9 cellular contexts compared by ENCODE assay signal in the genomic region with DNA sequence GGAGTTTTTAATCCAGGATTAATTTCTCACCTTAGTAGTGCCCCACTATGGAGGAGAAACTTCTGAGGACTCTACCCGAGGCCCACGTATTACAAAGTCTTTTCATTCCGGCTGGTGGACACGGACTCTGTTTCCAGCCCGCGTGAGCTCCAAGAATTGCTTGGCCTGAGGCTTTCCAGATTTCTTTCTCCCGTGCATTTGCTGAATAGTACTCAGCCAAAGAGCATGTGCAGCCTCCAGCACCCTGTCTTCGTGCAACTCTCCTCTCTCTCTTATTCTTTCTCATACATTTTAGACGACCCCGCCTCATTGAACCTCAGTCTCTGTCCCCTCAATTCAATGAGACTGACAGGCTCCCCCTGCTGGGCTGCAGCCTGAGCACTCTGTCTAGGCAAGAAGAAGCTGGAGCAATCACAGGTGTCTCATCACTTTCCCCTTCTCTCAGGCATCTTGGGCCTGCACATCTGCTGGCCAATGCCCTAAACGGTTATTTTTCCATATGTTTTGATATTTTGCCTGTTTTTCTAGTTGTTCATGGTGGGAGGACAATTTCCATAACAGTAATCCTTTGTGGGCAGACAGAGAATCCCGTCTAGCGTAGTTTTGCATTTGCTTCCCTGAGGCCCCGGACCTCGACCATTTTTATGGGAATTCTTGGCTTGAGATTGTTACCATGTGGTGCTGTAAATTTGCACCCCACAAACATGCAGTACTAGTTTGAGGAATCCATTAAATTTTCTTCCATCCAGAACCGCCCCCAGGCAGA. TPM values are rescaled to one million over a fixed set of nuclear protein-coding genes. Genes with fewer than 3 reads are reported as not detected.
A peak's percentile ranks its signal among the peaks of the same experiment; 100 is the strongest.
DNase-seq lines count a peak whose midpoint lies in the region; ATAC-seq and TF ChIP-seq lines count a peak whose summit lies in the region.
"Had no signal": no experiment of that assay in that cellular context is flagged by ENCODE, and none has a peak within 500 bp of the region (broad histone marks: within the 10 kb centered on the region; RNA-seq: fewer than 3 reads in every experiment).

No MANE protein-coding gene starts in this region.

- ATAC-seq in GM23338 = peak; percentile 96
- ATAC-seq in thoracic aorta (ENCODE audit: insufficient number of reproducible peaks, low FRiP score, low read depth) = no peak

- intact Hi-C loops in CD4-positive, alpha-beta memory T cell (cut with micrococcal nuclease) = loop anchor here (1.0 to 2.0 kb wide), 7 partner anchors 26 to 183 kb away; a partner anchor contains a TSS

- peak; percentile 63 to 78 (median 66) for DNase-seq in CD4-positive, alpha-beta memory T cell
- DNase-seq in GM23338 (ENCODE audit: low spot score) (peak; percentile 82), NT2/D1 (ENCODE audit: low read depth, low spot score) (peak; percentile 30), activated T-cell treated with anti-CD3 and anti-CD28 coated beads for 48 hours (ENCODE audit: low read depth) (peak; percentile 62), fibroblast of pulmonary artery (ENCODE audit: low read depth) (peak; percentile 49), thoracic aorta (ENCODE audit: low spot score) (peak; percentile 21), NCI-H226 (no peak)

- no peaks in the 10 kb centered on the region for H4K20me1 ChIP-seq in GM23338 (replicated peaks; ENCODE audit: insufficient read depth)

- peak overlapping the region; percentile 91 to 100 (median 98) for H3K27ac Mint-ChIP-seq in CD4-positive, alpha-beta memory T cell
- no peak overlapping the region for H3K27ac Mint-ChIP-seq in GM23338

- H3K9ac ChIP-seq in NT2/D1 (ENCODE audit: insufficient read length, low read depth) = no peak overlapping the region

- no peaks in the 10 kb centered on the region for H3K36me3 ChIP-seq in CD4-positive, alpha-beta memory T cell (ENCODE audit: insufficient read depth, low read length)
- no peaks in the 10 kb centered on the region for H3K36me3 ChIP-seq in GM23338 (ENCODE audit: insufficient read depth)
- no peaks in the 10 kb centered on the region for H3K36me3 ChIP-seq in NT2/D1 (ENCODE audit: insufficient read depth, insufficient read length, low read length)
- H3K36me3 ChIP-seq in neutrophil = no peaks in the 10 kb centered on the region
- H3K36me3 ChIP-seq in thoracic aorta = no peaks in the 10 kb centered on the region
- H3K36me3 ChIP-seq: SJSA1 had no signal

- no peaks in the 10 kb centered on the region for H3K9me2 ChIP-seq in GM23338 (ENCODE audit: insufficient read depth)

- peak overlapping the region in 1 of 2 donors; percentile 53 for H3K4me3 ChIP-seq in CD4-positive, alpha-beta memory T cell (ENCODE audit: low read length in 2 of 2)
- H3K4me3 ChIP-seq in GM23338 (no peak overlapping the region), NT2/D1 (ENCODE audit: insufficient read length, low read depth) (no peak overlapping the region), fibroblast of pulmonary artery (replicated peaks; ENCODE audit: low read depth, low read length) (no peak overlapping the region), neutrophil (ENCODE audit: low read depth in 1 of 2, low read length in 1 of 2) (no peak overlapping the region), thoracic aorta (peak overlapping the region; percentile 52)
- H3K4me3 ChIP-seq: SJSA1 had no signal

- POLR2A ChIA-PET in CD4-positive, alpha-beta memory T cell (lab: Charles Lee; ENCODE audit: partially characterized antibody) = interaction anchor here (0.6 to 8.8 kb wide), 28 partner anchors 9 to 531 kb away, joined by 3 to 223 read pairs (median 18); a partner anchor contains a TSS

- no peaks in the 10 kb centered on the region for H3K27me3 ChIP-seq in CD4-positive, alpha-beta memory T cell (ENCODE audit: insufficient read depth, low read length)
- H3K27me3 ChIP-seq in GM23338 (ENCODE audit: insufficient read depth) (no peaks in the 10 kb centered on the region), NT2/D1 (ENCODE audit: insufficient read depth, insufficient read length) (no peaks in the 10 kb centered on the region), neutrophil (no peaks in the 10 kb centered on the region), thoracic aorta (replicated peaks; ENCODE audit: insufficient read depth) (no peaks in the 10 kb centered on the region)
- H3K27me3 ChIP-seq: SJSA1 had no signal

- peaks cover 67% of the 10 kb centered on the region for H3K4me1 ChIP-seq in CD4-positive, alpha-beta memory T cell (ENCODE audit: insufficient read depth, low read length)
- H3K4me1 ChIP-seq in GM23338 (ENCODE audit: insufficient read depth) (peaks cover 5% of the 10 kb centered on the region), NT2/D1 (ENCODE audit: insufficient read depth, insufficient read length) (no peaks in the 10 kb centered on the region), neutrophil (ENCODE audit: control insufficient read depth in 1 of 2, insufficient read depth in 1 of 2, low read depth in 1 of 2, low read length in 1 of 2) (peaks cover 29 to 68% of the 10 kb centered on the region in 2 experiments), thoracic aorta (ENCODE audit: control insufficient read depth in 1 of 2, low read depth in 2 of 2) (peaks cover 0 to 11% of the 10 kb centered on the region in 2 donors)

- H3K36me3 Mint-ChIP-seq in CD4-positive, alpha-beta memory T cell = peaks cover 2 to 6% of the 10 kb centered on the region in 2 donors
- H3K36me3 Mint-ChIP-seq in GM23338 (ENCODE audit: low read depth) = no peaks in the 10 kb centered on the region; the same call in 2 of the 3 replicates

- H3K27me3 Mint-ChIP-seq in CD4-positive, alpha-beta memory T cell = no peaks in the 10 kb centered on the region
- no peaks in the 10 kb centered on the region for H3K27me3 Mint-ChIP-seq in GM23338 (ENCODE audit: insufficient read depth, low read depth, poor library complexity)

- peak overlapping the region; percentile 93 for H3K27ac ChIP-seq in CD4-positive, alpha-beta memory T cell (ENCODE audit: low read depth, low read length)
- H3K27ac ChIP-seq in GM23338 (ENCODE audit: low read depth) (no peak overlapping the region), neutrophil (no peak overlapping the region), thoracic aorta (no peak overlapping the region)
- H3K27ac ChIP-seq: SJSA1 had no signal

- CTCF ChIA-PET in CD4-positive, alpha-beta memory T cell (lab: Charles Lee; ENCODE audit: partially characterized antibody) = interaction anchor here (0.6 to 12.5 kb wide), 57 partner anchors 10 to 543 kb away, joined by 3 to 651 read pairs (median 4); a partner anchor contains a TSS

- peak overlapping the region; percentile 83; the same call in 1 of the 2 replicates for H2AFZ ChIP-seq in GM23338

- peak overlapping the region; percentile 70 to 86 (median 81) for H3K4me3 Mint-ChIP-seq in CD4-positive, alpha-beta memory T cell
- H3K4me3 Mint-ChIP-seq in GM23338 = no peak overlapping the region

- no peaks in the 10 kb centered on the region for H3K9me3 ChIP-seq in CD4-positive, alpha-beta memory T cell (ENCODE audit: control insufficient read depth in 1 of 2, low read length in 2 of 2)
- H3K9me3 ChIP-seq in NT2/D1 (ENCODE audit: insufficient read depth, low read length) (no peaks in the 10 kb centered on the region), neutrophil (no peaks in the 10 kb centered on the region), thoracic aorta (no peaks in the 10 kb centered on the region)
- H3K9me3 ChIP-seq: SJSA1 had no signal

- H3K79me2 ChIP-seq in GM23338 (replicated peaks; ENCODE audit: insufficient read depth) = no peaks in the 10 kb centered on the region

- H3K4me1 Mint-ChIP-seq in CD4-positive, alpha-beta memory T cell = peaks cover 52 to 72% (median 64%) of the 10 kb centered on the region in 4 donors
- H3K4me1 Mint-ChIP-seq in GM23338 = peaks cover 9% of the 10 kb centered on the region

- no peaks in the 10 kb centered on the region for H3K9me3 Mint-ChIP-seq in CD4-positive, alpha-beta memory T cell
- no peaks in the 10 kb centered on the region for H3K9me3 Mint-ChIP-seq in GM23338

- peak; percentile 84 to 89 for TF ChIP-seq CTCF in GM23338 (conservative IDR thresholded peaks at IDR 0.05; ENCODE audit: low read depth in 2 of 2)
- TF ChIP-seq CTCF in fibroblast of pulmonary artery (IDR thresholded peaks at IDR 0.05; ENCODE audit: low read length, missing control alignments) = peak; percentile 92
- TF ChIP-seq CTCF in neutrophil (IDR thresholded peaks at IDR 0.05) = peak; percentile 64
- peak; percentile 77 for TF ChIP-seq CTCF in thoracic aorta (IDR thresholded peaks at IDR 0.05)

- H3K4me2 ChIP-seq in GM23338 = no peak overlapping the region

- no peaks in the 10 kb centered on the region for H3F3A ChIP-seq in GM23338 (replicated peaks; ENCODE audit: low read depth)

TF ChIP-seq in GM23338, 12 proteins besides CTCF, POLR2A, EP300 and RAD21 (continues in another document):
- TF ChIP-seq EZH2 (IDR thresholded peaks at IDR 0.05; ENCODE audit: low read depth, unreplicated experiment) = no peak
- TF ChIP-seq, protein P1, sequence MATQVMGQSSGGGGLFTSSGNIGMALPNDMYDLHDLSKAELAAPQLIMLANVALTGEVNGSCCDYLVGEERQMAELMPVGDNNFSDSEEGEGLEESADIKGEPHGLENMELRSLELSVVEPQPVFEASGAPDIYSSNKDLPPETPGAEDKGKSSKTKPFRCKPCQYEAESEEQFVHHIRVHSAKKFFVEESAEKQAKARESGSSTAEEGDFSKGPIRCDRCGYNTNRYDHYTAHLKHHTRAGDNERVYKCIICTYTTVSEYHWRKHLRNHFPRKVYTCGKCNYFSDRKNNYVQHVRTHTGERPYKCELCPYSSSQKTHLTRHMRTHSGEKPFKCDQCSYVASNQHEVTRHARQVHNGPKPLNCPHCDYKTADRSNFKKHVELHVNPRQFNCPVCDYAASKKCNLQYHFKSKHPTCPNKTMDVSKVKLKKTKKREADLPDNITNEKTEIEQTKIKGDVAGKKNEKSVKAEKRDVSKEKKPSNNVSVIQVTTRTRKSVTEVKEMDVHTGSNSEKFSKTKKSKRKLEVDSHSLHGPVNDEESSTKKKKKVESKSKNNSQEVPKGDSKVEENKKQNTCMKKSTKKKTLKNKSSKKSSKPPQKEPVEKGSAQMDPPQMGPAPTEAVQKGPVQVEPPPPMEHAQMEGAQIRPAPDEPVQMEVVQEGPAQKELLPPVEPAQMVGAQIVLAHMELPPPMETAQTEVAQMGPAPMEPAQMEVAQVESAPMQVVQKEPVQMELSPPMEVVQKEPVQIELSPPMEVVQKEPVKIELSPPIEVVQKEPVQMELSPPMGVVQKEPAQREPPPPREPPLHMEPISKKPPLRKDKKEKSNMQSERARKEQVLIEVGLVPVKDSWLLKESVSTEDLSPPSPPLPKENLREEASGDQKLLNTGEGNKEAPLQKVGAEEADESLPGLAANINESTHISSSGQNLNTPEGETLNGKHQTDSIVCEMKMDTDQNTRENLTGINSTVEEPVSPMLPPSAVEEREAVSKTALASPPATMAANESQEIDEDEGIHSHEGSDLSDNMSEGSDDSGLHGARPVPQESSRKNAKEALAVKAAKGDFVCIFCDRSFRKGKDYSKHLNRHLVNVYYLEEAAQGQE (IDR thresholded peaks at IDR 0.05; ENCODE audit: unreplicated experiment) = no peak
- TF ChIP-seq ZNF331 (CRISPR knock-in tag; IDR thresholded peaks at IDR 0.05; ENCODE audit: low read depth) = no peak
- no peak for TF ChIP-seq JUNB (IDR thresholded peaks at IDR 0.05; ENCODE audit: unreplicated experiment)

RNA-seq across cellular contexts. Expression of a gene that starts 50.0 kb away (rescaled TPM):
- 100 to 1,000 TPM in 1 of 2 experiments, 10 to 100 TPM in 1; 95.4 to 103 TPM for total RNA-seq in CD4-positive, alpha-beta memory T cell
- polyA plus RNA-seq in CD4-positive, alpha-beta memory T cell = 10 to 100 TPM; 53.6 to 96.5 TPM
- 10.5 and 10.8 TPM in 2 replicates for total RNA-seq in GM23338 (2014; rRNA removed; shearing (Covaris generic))
- polyA plus RNA-seq in GM23338 (2016; fragmentation: Nextera tagmentation; extraction: Ambion mirVana) = 9.0 and 10.1 TPM in 2 replicates
- total RNA-seq in thoracic aorta = 10 to 100 TPM; 30.6 to 42.3 TPM
